13 cellular contexts compared by ENCODE assay signal in genomic region chr1:12380316-12381249, GRCh38.
DNase-seq lines count a peak whose midpoint lies in the region; ATAC-seq and TF ChIP-seq lines count a peak whose summit lies in the region.
"Had no signal": no experiment of that assay in that cellular context is flagged by ENCODE, and none has a peak within 500 bp of the region (broad histone marks: within the 10 kb centered on the region; RNA-seq: fewer than 3 reads in every experiment).

No MANE protein-coding gene starts in this region.

- DNase-seq in DMS 273 (lab: John Stamatoyannopoulos, UW; ENCODE audit: unreplicated experiment) (peak; percentile 9), DMS 273 treated with DMSO at 0.1 percent for 48 hours (lab: John Stamatoyannopoulos, UW) (no peak), T-cell (no peak), left colon (no peak), NCI-H1930 (lab: John Stamatoyannopoulos, UW) (no peak), osteocyte (ENCODE audit: extremely low spot score, unreplicated experiment) (no peak)
- DNase-seq: 8988T; activated T-cell treated with anti-CD3 and anti-CD28 coated beads, Interleukin-2, amount 50 U/mL, for 72 hours; central memory CD4-positive, alpha-beta T cell; SJCRH30 had no signal

- H3K4me3 Mint-ChIP-seq in T-cell (no peak overlapping the region), osteocyte (ENCODE audit: unreplicated experiment) (no peak overlapping the region)
- H3K4me3 Mint-ChIP-seq: activated T-cell treated with anti-CD3 and anti-CD28 coated beads, Interleukin-2, amount 50 U/mL, for 72 hours; stimulated activated memory B cell treated with anti-CD40 and anti-IgM and Interleukin-4, amounts not matched to agents 10 μg/mL and 1 μg/mL and 100 μg/mL, for 72 hours had no signal

- peaks cover 68% of the 10 kb centered on the region for H3K36me3 Mint-ChIP-seq in T-cell
- H3K36me3 Mint-ChIP-seq in osteocyte (ENCODE audit: unreplicated experiment), result peaks cover 57% of the 10 kb centered on the region

- H3K27ac Mint-ChIP-seq in T-cell, result peak overlapping the region; percentile 16 to 48
- H3K27ac Mint-ChIP-seq in osteocyte (ENCODE audit: unreplicated experiment), result no peak overlapping the region
- H3K27ac Mint-ChIP-seq: activated T-cell treated with anti-CD3 and anti-CD28 coated beads, Interleukin-2, amount 50 U/mL, for 72 hours; stimulated activated memory B cell treated with anti-CD40 and anti-IgM and Interleukin-4, amounts not matched to agents 10 μg/mL and 1 μg/mL and 100 μg/mL, for 72 hours had no signal

- H3K9me3 Mint-ChIP-seq in T-cell (no peaks in the 10 kb centered on the region), osteocyte (ENCODE audit: unreplicated experiment) (no peaks in the 10 kb centered on the region)
- H3K9me3 Mint-ChIP-seq: activated T-cell treated with anti-CD3 and anti-CD28 coated beads, Interleukin-2, amount 50 U/mL, for 72 hours; stimulated activated memory B cell treated with anti-CD40 and anti-IgM and Interleukin-4, amounts not matched to agents 10 μg/mL and 1 μg/mL and 100 μg/mL, for 72 hours had no signal

- intact Hi-C loops in left colon (cut with DNase I, micrococcal nuclease), result no loop called here

- ATAC-seq in T-cell (replicated peaks in 1 of 4) (no peak), left colon (peak; percentile 38), GM21381 (IDR thresholded peaks at IDR 0.05; ENCODE audit: unreplicated experiment) (no peak)
- ATAC-seq: activated T-cell treated with anti-CD3 and anti-CD28 coated beads, Interleukin-2, amount 50 U/mL, for 72 hours; stimulated activated memory B cell treated with anti-CD40 and anti-IgM and Interleukin-4, amounts not matched to agents 10 μg/mL and 1 μg/mL and 100 μg/mL, for 72 hours had no signal

- H3K36me3 ChIP-seq in subcutaneous abdominal adipose tissue (ENCODE audit: control insufficient read depth in 5 of 5, insufficient read depth in 5 of 5, low read length in 5 of 5), result peaks cover 20 to 47% (median 40%) of the 10 kb centered on the region in 5 donors

- H3K27me3 Mint-ChIP-seq in T-cell (no peaks in the 10 kb centered on the region), osteocyte (ENCODE audit: unreplicated experiment) (no peaks in the 10 kb centered on the region)
- H3K27me3 Mint-ChIP-seq: stimulated activated memory B cell treated with anti-CD40 and anti-IgM and Interleukin-4, amounts not matched to agents 10 μg/mL and 1 μg/mL and 100 μg/mL, for 72 hours had no signal

- peaks cover 0 to 25% (median 19%) of the 10 kb centered on the region in 5 donors for H3K4me1 ChIP-seq in subcutaneous abdominal adipose tissue (ENCODE audit: control insufficient read depth in 5 of 5, insufficient read depth in 5 of 5, low read length in 5 of 5)

- H3K27me3 ChIP-seq in subcutaneous abdominal adipose tissue (ENCODE audit: control insufficient read depth in 5 of 5, insufficient read depth in 4 of 5, low read length in 5 of 5), result no peaks in the 10 kb centered on the region
- H3K27me3 ChIP-seq: SJCRH30 had no signal

- H3K4me1 Mint-ChIP-seq in T-cell, result peaks cover 38 to 45% (median 40%) of the 10 kb centered on the region in 3 donors
- H3K4me1 Mint-ChIP-seq in osteocyte (ENCODE audit: unreplicated experiment), result peaks cover 2% of the 10 kb centered on the region
- H3K4me1 Mint-ChIP-seq: stimulated activated memory B cell treated with anti-CD40 and anti-IgM and Interleukin-4, amounts not matched to agents 10 μg/mL and 1 μg/mL and 100 μg/mL, for 72 hours had no signal

- POLR2A ChIA-PET in T-cell (lab: Charles Lee), result no interaction called here

- no peak overlapping the region for H3K4me3 ChIP-seq in subcutaneous abdominal adipose tissue (ENCODE audit: low read depth in 1 of 5, low read length in 5 of 5)
- H3K4me3 ChIP-seq: SJCRH30 had no signal

- no peak for TF ChIP-seq CTCF in osteocyte (IDR thresholded peaks at IDR 0.05)

- no peaks in the 10 kb centered on the region for H3K9me3 ChIP-seq in subcutaneous abdominal adipose tissue (ENCODE audit: control insufficient read depth in 5 of 5, low read length in 5 of 5)
- H3K9me3 ChIP-seq: SJCRH30 had no signal

- peak overlapping the region; percentile 65 for H3K27ac ChIP-seq in subcutaneous abdominal adipose tissue (ENCODE audit: low read depth, low read length)
- H3K27ac ChIP-seq: SJCRH30 had no signal

- H3K9ac ChIP-seq in subcutaneous abdominal adipose tissue (ENCODE audit: low read length in 5 of 5), result peak overlapping the region in 3 of 5 donors; percentile 11 to 30 (median 25)

- CTCF ChIA-PET in T-cell (lab: Charles Lee), result interaction anchor here in 1 of 2 donors (0.7 kb wide), 1 partner anchor 83 kb away, joined by 3 read pairs; no protein-coding TSS in a partner anchor
